Comparison of ENCODE assay signal across 12 cellular contexts in the genomic region with DNA sequence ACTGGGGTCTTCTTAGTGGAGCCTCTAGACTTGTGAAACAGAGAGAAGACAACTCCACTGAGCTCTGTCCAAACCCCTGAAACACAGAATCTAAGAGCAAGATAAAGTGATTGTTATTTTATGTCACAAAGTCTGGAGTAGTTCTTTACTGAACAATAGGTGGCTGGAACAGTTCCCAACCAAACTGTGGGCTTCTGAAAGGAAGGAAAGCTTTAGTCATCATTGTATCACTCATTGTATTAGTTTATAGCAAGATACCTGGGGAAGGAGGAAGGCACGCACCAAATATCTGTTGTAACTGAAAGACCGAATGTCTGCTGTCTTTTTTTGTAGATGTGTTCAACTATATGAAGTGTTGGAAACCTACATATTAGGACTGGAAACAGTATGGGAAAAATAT.
DNase-seq lines count a peak whose midpoint lies in the region; ATAC-seq and TF ChIP-seq lines count a peak whose summit lies in the region.
"Had no signal": no experiment of that assay in that cellular context is flagged by ENCODE, and none has a peak within 500 bp of the region (broad histone marks: within the 10 kb centered on the region; RNA-seq: fewer than 3 reads in every experiment).

No MANE protein-coding gene starts in this region.

- H3K27ac ChIP-seq in RWPE2 (ENCODE audit: poor library complexity, severe bottlenecking) (no peak overlapping the region), thyroid gland (no peak overlapping the region), colonic mucosa (no peak overlapping the region)
- H3K27ac ChIP-seq: A549, BLaER1 had no signal

- H3K36me3 ChIP-seq in RWPE2 (ENCODE audit: low read depth) = no peaks in the 10 kb centered on the region
- no peaks in the 10 kb centered on the region for H3K36me3 ChIP-seq in thyroid gland
- no peaks in the 10 kb centered on the region for H3K36me3 ChIP-seq in colonic mucosa
- H3K36me3 ChIP-seq: BLaER1, HAP-1 had no signal

- H3K9me3 ChIP-seq in RWPE2 (ENCODE audit: severe bottlenecking) (no peaks in the 10 kb centered on the region), thyroid gland (no peaks in the 10 kb centered on the region), colonic mucosa (no peaks in the 10 kb centered on the region)
- H3K9me3 ChIP-seq: A549, BLaER1, HAP-1 had no signal

- WGBS in thyroid gland, 2 donors = 88 to 89% methylated on average over 2 of the region's 2 CpGs

- H3K4me3 ChIP-seq in RWPE2 (ENCODE audit: severe bottlenecking) (no peak overlapping the region), cardiac fibroblast (replicated peaks in 1 of 2; ENCODE audit: low read depth in 2 of 2, low read length in 2 of 2) (no peak overlapping the region), fibroblast of pulmonary artery (replicated peaks; ENCODE audit: low read depth, low read length) (no peak overlapping the region), thyroid gland (replicated peaks in 1 of 3) (no peak overlapping the region), colonic mucosa (no peak overlapping the region)
- H3K4me3 ChIP-seq: A549, BLaER1, GM12878, GM23338, HAP-1 had no signal

- no peaks in the 10 kb centered on the region for H3K4me1 ChIP-seq in RWPE2 (ENCODE audit: insufficient read depth, poor library complexity, severe bottlenecking)
- no peaks in the 10 kb centered on the region for H3K4me1 ChIP-seq in thyroid gland
- H3K4me1 ChIP-seq in colonic mucosa = no peaks in the 10 kb centered on the region
- H3K4me1 ChIP-seq: A549, BLaER1, HAP-1 had no signal

- no peak for TF ChIP-seq CTCF in RWPE2 (IDR thresholded peaks at IDR 0.05; ENCODE audit: poor library complexity, severe bottlenecking)
- TF ChIP-seq CTCF in cardiac fibroblast (IDR thresholded peaks at IDR 0.05; ENCODE audit: low read depth, low read length) = no peak
- no peak for TF ChIP-seq CTCF in fibroblast of pulmonary artery (IDR thresholded peaks at IDR 0.05; ENCODE audit: low read length, missing control alignments)
- TF ChIP-seq CTCF in thyroid gland (IDR thresholded peaks at IDR 0.05) = no peak
- no peak for TF ChIP-seq CTCF in colonic mucosa (IDR thresholded peaks at IDR 0.05)

- peak; percentile 67 for ATAC-seq in RWPE2 (ENCODE audit: low read depth)
- ATAC-seq: A549, GM12878, GM23338 had no signal

- no peak for DNase-seq in RWPE2 (ENCODE audit: low spot score)
- peak; percentile 18 to 68 for DNase-seq in cardiac fibroblast (ENCODE audit: low read depth in 2 of 2)
- peak; percentile 81 for DNase-seq in fibroblast of pulmonary artery (ENCODE audit: low read depth)
- no peak for DNase-seq in thyroid gland
- no peak for DNase-seq in colonic mucosa
- no peak for DNase-seq in cardiac septum (ENCODE audit: low spot score)
- DNase-seq in stimulated activated CD4-positive, alpha-beta T cell treated with anti-CD3 and anti-CD28 coated beads, Interleukin-1b, Interleukin-23, amount 100 ng/mL, for 48 hours = no peak

- H3K27me3 ChIP-seq in RWPE2 (ENCODE audit: insufficient read depth, poor library complexity, severe bottlenecking) (no peaks in the 10 kb centered on the region), thyroid gland (no peaks in the 10 kb centered on the region), colonic mucosa (no peaks in the 10 kb centered on the region)
- H3K27me3 ChIP-seq: BLaER1 had no signal

- intact Hi-C loops in thyroid gland (cut with DNase I) = no loop called here
- intact Hi-C loops in colonic mucosa (cut with DNase I) = no loop called here
- intact Hi-C loops in cardiac septum (cut with DNase I) = no loop called here

- H3K9ac ChIP-seq in colonic mucosa (ENCODE audit: low read depth in 2 of 2, low read length in 2 of 2) = no peak overlapping the region
- H3K9ac ChIP-seq: BLaER1 had no signal

- no peak for TF ChIP-seq POLR2A in thyroid gland (IDR thresholded peaks at IDR 0.05)

Comparison
In these comparisons a context has a peak if more than half of its experiments do, and no peak if none do; other contexts are left out.
1. DNase-seq: peak in cardiac fibroblast (2 of 2) and fibroblast of pulmonary artery (single experiment); none in RWPE2 (single experiment), thyroid gland (0 of 2), colonic mucosa (single experiment), cardiac septum (single experiment) and stimulated activated CD4-positive, alpha-beta T cell treated with anti-CD3 and anti-CD28 coated beads, Interleukin-1b, Interleukin-23, amount 100 ng/mL, for 48 hours (single experiment).